In genomic region chr4:152039085-152039484, GRCh38 we compare ENCODE assay signal across 17 cellular contexts.
A peak's percentile ranks its signal among the peaks of the same experiment; 100 is the strongest.
DNase-seq lines count a peak whose midpoint lies in the region; ATAC-seq and TF ChIP-seq lines count a peak whose summit lies in the region.
"Had no signal": no experiment of that assay in that cellular context is flagged by ENCODE, and none has a peak within 500 bp of the region (broad histone marks: within the 10 kb centered on the region; RNA-seq: fewer than 3 reads in every experiment).

No MANE protein-coding gene starts in this region.

- peak; percentile 67 for DNase-seq in EL
- peak; percentile 13 for DNase-seq in RKO (ENCODE audit: low spot score)
- DNase-seq in fibroblast of pulmonary artery (ENCODE audit: low read depth), result peak; percentile 39
- peak; percentile 22 for DNase-seq in non-pigmented ciliary epithelial cell (ENCODE audit: low read depth)
- no peak for DNase-seq in HuH-7 (ENCODE audit: low spot score)
- DNase-seq in activated gamma-delta T cell treated with Interleukin-2 at 50 U/mL for 16 hours, result no peak
- DNase-seq: activated CD4-positive, alpha-beta T cell treated with anti-CD3 and anti-CD28 coated beads, Interleukin-2, amount 10 ng/mL, durations not matched to agents 7 days and 5 days; activated naive CD8-positive, alpha-beta T cell treated with anti-CD3 and anti-CD28 coated beads, Interleukin-2, amount 10 ng/mL, durations not matched to agents 7 days and 5 days; activated T-cell treated with anti-CD3 and anti-CD28 coated beads, Interleukin-2, amount 50 U/mL, for 1 hour; AML-193; esophagus squamous epithelium; NCI-H1092 treated with DMSO at 0.1 percent for 48 hours; nucleus accumbens; stimulated activated naive B cell treated with anti-CD40 and anti-IgM and Interleukin-4, amounts not matched to agents 10 μg/mL and 1 μg/mL and 100 μg/mL, for 72 hours had no signal

- no peak for ATAC-seq in GM21528 (IDR thresholded peaks at IDR 0.05; ENCODE audit: low FRiP score, unreplicated experiment)
- ATAC-seq in GM21390 (IDR thresholded peaks at IDR 0.05; ENCODE audit: unreplicated experiment), result no peak
- ATAC-seq: stimulated activated naive B cell treated with anti-CD40 and anti-IgM and Interleukin-4, amounts not matched to agents 10 μg/mL and 1 μg/mL and 100 μg/mL, for 72 hours had no signal

- TF ChIP-seq CTCF in fibroblast of pulmonary artery (IDR thresholded peaks at IDR 0.05; ENCODE audit: low read length, missing control alignments), result no peak

- no peak overlapping the region for H3K4me3 ChIP-seq in fibroblast of pulmonary artery (replicated peaks; ENCODE audit: low read depth, low read length)
- H3K4me3 ChIP-seq: esophagus squamous epithelium, skin epidermis had no signal

Comparison
In these comparisons a context has a peak if more than half of its experiments do, and no peak if none do; other contexts are left out.
1. DNase-seq: peak in EL (single experiment), RKO (single experiment), fibroblast of pulmonary artery (single experiment) and non-pigmented ciliary epithelial cell (single experiment); none in HuH-7 (single experiment) and activated gamma-delta T cell treated with Interleukin-2 at 50 U/mL for 16 hours (single experiment).